Comparison of ENCODE assay signal across 20 cellular contexts in genomic region chr12:23750923-23751322, GRCh38.
DNase-seq lines count a peak whose midpoint lies in the region; ATAC-seq and TF ChIP-seq lines count a peak whose summit lies in the region.
"Had no signal": no experiment of that assay in that cellular context is flagged by ENCODE, and none has a peak within 500 bp of the region (broad histone marks: within the 10 kb centered on the region; RNA-seq: fewer than 3 reads in every experiment).

No MANE protein-coding gene starts in this region.

- no peaks in the 10 kb centered on the region for H4K20me1 ChIP-seq in smooth muscle cell (ENCODE audit: low read depth)
- H4K20me1 ChIP-seq: BLaER1 had no signal

- no peaks in the 10 kb centered on the region for H3K36me3 ChIP-seq in smooth muscle cell (ENCODE audit: low read depth)
- no peaks in the 10 kb centered on the region for H3K36me3 ChIP-seq in upper lobe of right lung
- H3K36me3 ChIP-seq: BLaER1 had no signal

- H3K4me3 ChIP-seq in AG04450 (ENCODE audit: low read depth, low read length): no peak overlapping the region
- H3K4me3 ChIP-seq in choroid plexus epithelial cell (ENCODE audit: low read depth, low read length): no peak overlapping the region
- no peak overlapping the region for H3K4me3 ChIP-seq in smooth muscle cell
- no peak overlapping the region for H3K4me3 ChIP-seq in upper lobe of right lung
- H3K4me3 ChIP-seq: A549, BLaER1 had no signal

- CTCF ChIA-PET in AG04450 (lab: Charles Lee): no interaction called here

- H3K4me1 ChIP-seq in smooth muscle cell (ENCODE audit: low read depth): peaks cover 48% of the 10 kb centered on the region
- H3K4me1 ChIP-seq in upper lobe of right lung: no peaks in the 10 kb centered on the region
- H3K4me1 ChIP-seq: A549, BLaER1 had no signal

- WGBS in smooth muscle cell (ENCODE audit: low lambda C conversion rate): 57% methylated on average over 3 of the region's 3 CpGs

- no peak overlapping the region for H2AFZ ChIP-seq in smooth muscle cell (ENCODE audit: low read depth)

- no peaks in the 10 kb centered on the region for H3K27me3 Mint-ChIP-seq in nephron progenitor cell (ENCODE audit: low read depth, poor library complexity)
- H3K27me3 Mint-ChIP-seq: CD4-positive, alpha-beta memory T cell; IgD-negative memory B cell had no signal

- H3K4me3 Mint-ChIP-seq in nephron progenitor cell: no peak overlapping the region
- H3K4me3 Mint-ChIP-seq: CD14-positive monocyte; CD4-positive, alpha-beta memory T cell; HFFc6; IgD-negative memory B cell had no signal

- ATAC-seq in GM18907 (IDR thresholded peaks at IDR 0.05; ENCODE audit: unreplicated experiment): no peak
- ATAC-seq in upper lobe of right lung: no peak
- ATAC-seq: A549, HCT116 had no signal

- peaks cover 11% of the 10 kb centered on the region for H3K36me3 Mint-ChIP-seq in nephron progenitor cell (ENCODE audit: low read depth)
- H3K36me3 Mint-ChIP-seq: CD14-positive monocyte; CD4-positive, alpha-beta memory T cell; IgD-negative memory B cell had no signal

- H3K4me1 Mint-ChIP-seq in nephron progenitor cell: peaks cover 27% of the 10 kb centered on the region
- H3K4me1 Mint-ChIP-seq: CD14-positive monocyte; CD4-positive, alpha-beta memory T cell; IgD-negative memory B cell had no signal

- no peak for TF ChIP-seq CTCF in AG04450 (IDR thresholded peaks at IDR 0.05; ENCODE audit: low read depth, low read length)
- TF ChIP-seq CTCF in choroid plexus epithelial cell (conservative IDR thresholded peaks at IDR 0.05; ENCODE audit: low read depth, low read length): no peak
- no peak for TF ChIP-seq CTCF in nephron progenitor cell (IDR thresholded peaks at IDR 0.05)
- TF ChIP-seq CTCF in smooth muscle cell (IDR thresholded peaks at IDR 0.05; ENCODE audit: borderline replicate concordance, insufficient read depth, poor library complexity, severe bottlenecking): no peak
- no peak for TF ChIP-seq CTCF in upper lobe of right lung (IDR thresholded peaks at IDR 0.05)

- intact Hi-C loops in upper lobe of right lung (cut with DNase I): no loop called here

- H3K27me3 ChIP-seq in AG04450 (ENCODE audit: control insufficient read depth, insufficient read depth, low read length) (no peaks in the 10 kb centered on the region), smooth muscle cell (ENCODE audit: low read depth) (no peaks in the 10 kb centered on the region), upper lobe of right lung (no peaks in the 10 kb centered on the region)
- H3K27me3 ChIP-seq: BLaER1 had no signal

- DNase-seq in AG04450 (ENCODE audit: low read depth, low spot score) (peak; percentile 2), choroid plexus epithelial cell (ENCODE audit: low read depth) (peak; percentile 1), nephron progenitor cell (no peak), smooth muscle cell (lab: John Stamatoyannopoulos, UW; ENCODE audit: unreplicated experiment) (no peak), upper lobe of right lung (no peak)
- DNase-seq in activated CD4-positive, alpha-beta T cell treated with anti-CD3 and anti-CD28 coated beads for 48 hours: no peak
- DNase-seq: CD4-positive, alpha-beta memory T cell; DMS153; DMS79; GDM1; GOT3; H7; HFFc6 had no signal

- POLR2A ChIA-PET in AG04450 (lab: Yijun Ruan, JAX): no interaction called here

- no peak overlapping the region for H3K9ac ChIP-seq in smooth muscle cell (ENCODE audit: low read depth)
- H3K9ac ChIP-seq: BLaER1 had no signal

- H3F3A ChIP-seq in smooth muscle cell (ENCODE audit: low read depth): no peaks in the 10 kb centered on the region

- H3K27ac Mint-ChIP-seq in nephron progenitor cell: peak overlapping the region; percentile 12
- H3K27ac Mint-ChIP-seq: CD14-positive monocyte; CD4-positive, alpha-beta memory T cell; HFFc6; IgD-negative memory B cell had no signal

- H3K4me2 ChIP-seq in smooth muscle cell: peak overlapping the region; percentile 22
- H3K4me2 ChIP-seq: A549, BLaER1 had no signal

- H3K9me3 Mint-ChIP-seq in nephron progenitor cell: no peaks in the 10 kb centered on the region
- H3K9me3 Mint-ChIP-seq: IgD-negative memory B cell had no signal

- H3K27ac ChIP-seq in AG04450 (ENCODE audit: low read depth, low read length) (no peak overlapping the region), smooth muscle cell (ENCODE audit: low read depth) (peak overlapping the region; percentile 48), upper lobe of right lung (no peak overlapping the region)
- H3K27ac ChIP-seq: 22Rv1, A549, BLaER1 had no signal

- H3K79me2 ChIP-seq in smooth muscle cell (ENCODE audit: low read depth): no peaks in the 10 kb centered on the region

- H3K9me3 ChIP-seq in AG04450 (ENCODE audit: control insufficient read depth, insufficient read depth, low read length): no peaks in the 10 kb centered on the region
- no peaks in the 10 kb centered on the region for H3K9me3 ChIP-seq in smooth muscle cell (replicated peaks; ENCODE audit: low read depth)
- no peaks in the 10 kb centered on the region for H3K9me3 ChIP-seq in upper lobe of right lung
- H3K9me3 ChIP-seq: A549, BLaER1 had no signal

Comparison
In these comparisons a context has a peak if more than half of its experiments do, and no peak if none do; other contexts are left out.
1. DNase-seq: peak in AG04450 (single experiment) and choroid plexus epithelial cell (single experiment); none in nephron progenitor cell (single experiment), smooth muscle cell (single experiment), activated CD4-positive, alpha-beta T cell treated with anti-CD3 and anti-CD28 coated beads for 48 hours (single experiment) and upper lobe of right lung (single experiment).